ENCODE assay signal across 18 cellular contexts in the genomic region with DNA sequence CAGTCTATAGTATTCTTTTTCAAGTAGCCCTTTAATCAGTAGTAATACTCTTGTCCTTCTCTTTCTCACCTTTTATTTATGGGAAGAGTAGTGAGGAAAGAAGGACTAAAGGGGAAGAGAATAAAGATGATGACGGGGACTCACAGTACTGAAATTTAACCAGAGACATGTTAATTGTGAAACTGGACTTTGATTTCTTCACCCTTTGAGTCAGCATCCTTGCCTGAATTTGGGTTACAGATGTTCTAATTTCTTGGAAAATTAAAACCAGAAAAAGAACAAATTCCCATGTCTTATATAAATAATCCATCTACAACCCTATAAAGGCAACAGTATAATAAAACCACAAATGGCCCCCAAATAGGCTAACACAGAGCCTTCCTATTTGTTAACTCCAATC. TPM values are rescaled to one million over a fixed set of nuclear protein-coding genes. Genes with fewer than 3 reads are reported as not detected.
"Had no signal": no experiment of that assay in that cellular context is flagged by ENCODE, and none has a peak within 500 bp of the region (broad histone marks: within the 10 kb centered on the region; RNA-seq: fewer than 3 reads in every experiment).

No MANE protein-coding gene starts in this region.

- DNase-seq: activated CD4-positive, alpha-beta T cell treated with anti-CD3 and anti-CD28 coated beads, Interleukin-2, amount 50 U/mL, for 4 hours; foreskin keratinocyte; hypothalamus; islet precursor cell; left colon; natural killer cell; ovary; psoas muscle; right lobe of liver; stimulated activated CD4-positive, alpha-beta T cell treated with anti-CD3 and anti-CD28 coated beads, Interleukin-4, amount 100 ng/mL, for 24 hours; stomach; T-helper 2 cell; upper lobe of right lung had no signal

- H3K4me1 ChIP-seq: foreskin keratinocyte, psoas muscle, stomach, upper lobe of right lung had no signal

- H3K27me3 ChIP-seq: foreskin keratinocyte, ovary, right lobe of liver, stomach, upper lobe of right lung had no signal

- H3K27ac ChIP-seq: coronary artery, foreskin keratinocyte, ovary, psoas muscle, right lobe of liver, stomach, upper lobe of right lung had no signal

- H3K36me3 ChIP-seq: ovary, right lobe of liver, stomach, upper lobe of right lung had no signal

- H3K9me3 ChIP-seq: ovary, psoas muscle, right lobe of liver, stomach, upper lobe of right lung had no signal

- H3K4me3 ChIP-seq: coronary artery, lung, ovary, psoas muscle, right lobe of liver, stomach, upper lobe of right lung had no signal

RNA-seq across cellular contexts. Expression of a gene that starts 52.0 kb away (rescaled TPM):
- total RNA-seq: activated CD8-positive, alpha-beta memory T cell treated with anti-CD3 and anti-CD28 coated beads for 36 hours; activated T-helper 1 cell treated with anti-CD3 and anti-CD28 coated beads, Interleukin-12 subunit alpha, Interleukin-12 subunit beta, Interleukin-2, Interleukin-4 antibody, amounts not matched to agents 30 ng/mL and 10 ng/mL and 1 ng/mL, durations not matched to agents 14 hours and 24 hours and 36 hours; epithelial cell of proximal tubule; foreskin keratinocyte; natural killer cell had no signal
